Comparison of ENCODE assay signal across 13 cellular contexts in the genomic region with DNA sequence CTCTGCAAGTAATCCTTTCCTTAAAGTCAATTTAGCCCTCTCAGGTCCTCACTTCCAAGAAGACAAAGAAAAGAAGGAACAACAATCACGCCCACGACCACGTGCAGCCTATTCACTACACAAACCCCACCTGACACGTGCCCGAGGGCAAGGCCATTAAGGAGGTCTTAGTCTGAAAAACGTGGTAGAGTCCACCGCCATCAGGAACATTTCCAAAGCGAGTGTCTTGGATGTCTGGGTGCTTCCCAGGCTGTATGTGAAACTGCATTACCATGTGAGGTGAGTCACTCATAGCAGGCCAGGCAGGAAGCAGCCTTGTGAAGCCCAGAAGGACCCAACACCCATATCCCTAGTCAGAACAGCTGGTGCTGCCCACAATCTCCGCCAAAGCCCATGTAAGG. TPM values are rescaled to one million over a fixed set of nuclear protein-coding genes. Genes with fewer than 3 reads are reported as not detected.
DNase-seq lines count a peak whose midpoint lies in the region; ATAC-seq, FAIRE-seq and TF ChIP-seq lines count a peak whose summit lies in the region.
"Had no signal": no experiment of that assay in that cellular context is flagged by ENCODE, and none has a peak within 500 bp of the region (broad histone marks: within the 10 kb centered on the region; RNA-seq: fewer than 3 reads in every experiment).

No MANE protein-coding gene starts in this region.

- H3K79me2 ChIP-seq in ACC112 (ENCODE audit: control insufficient read depth, insufficient read depth, low read length, unreplicated experiment) (no peaks in the 10 kb centered on the region), keratinocyte (ENCODE audit: control insufficient read depth, insufficient read depth, low read length) (no peaks in the 10 kb centered on the region)

- no peak overlapping the region for H2AFZ ChIP-seq in ACC112 (ENCODE audit: low read length, unreplicated experiment)
- H2AFZ ChIP-seq in keratinocyte (ENCODE audit: control insufficient read depth, low read length): no peak overlapping the region

- H4K20me1 ChIP-seq in keratinocyte (ENCODE audit: control insufficient read depth, extremely low read depth, insufficient read depth, low read length): no peaks in the 10 kb centered on the region

- no peaks in the 10 kb centered on the region for H3K9me1 ChIP-seq in keratinocyte (ENCODE audit: control insufficient read depth, extremely low read depth, insufficient read depth, low read length)

- H3K9me3 ChIP-seq in adipocyte (ENCODE audit: control insufficient read depth, low read length) (no peaks in the 10 kb centered on the region), keratinocyte (ENCODE audit: control insufficient read depth, low read depth, low read length) (no peaks in the 10 kb centered on the region)
- H3K9me3 ChIP-seq: tibial artery had no signal

- H3K4me2 ChIP-seq in keratinocyte (ENCODE audit: control insufficient read depth, extremely low read depth, insufficient read depth, low read depth, low read length): no peak overlapping the region

- H3K36me3 ChIP-seq in ACC112 (ENCODE audit: insufficient read depth, low read length) (no peaks in the 10 kb centered on the region), adipocyte (ENCODE audit: control insufficient read depth, insufficient read depth, low read length, severe bottlenecking) (no peaks in the 10 kb centered on the region), keratinocyte (ENCODE audit: control insufficient read depth in 2 of 2, extremely low read depth in 1 of 2, insufficient read depth in 2 of 2, low read length in 2 of 2) (no peaks in the 10 kb centered on the region)
- H3K36me3 ChIP-seq: tibial artery had no signal

- DNase-seq in H54 (ENCODE audit: insufficient read length, low spot score): peak; percentile 92
- DNase-seq in adipocyte (ENCODE audit: low read depth): peak; percentile 57
- peak; percentile 13 for DNase-seq in keratinocyte (ENCODE audit: low read depth, low spot score)
- no peak for DNase-seq in NCI-H774 (lab: John Stamatoyannopoulos, UW)
- no peak for DNase-seq in occipital lobe (lab: John Stamatoyannopoulos, UW)
- DNase-seq: NCI-H2081 treated with DMSO at 0.1 percent for 48 hours, tibial artery had no signal

- H3K4me1 ChIP-seq in ACC112 (ENCODE audit: control insufficient read depth, insufficient read depth, low read length, unreplicated experiment) (peaks cover 28% of the 10 kb centered on the region), adipocyte (ENCODE audit: control insufficient read depth, insufficient read depth, low read length) (peaks cover 28% of the 10 kb centered on the region), keratinocyte (ENCODE audit: control insufficient read depth, extremely low read depth, insufficient read depth, low read length) (peaks cover 17% of the 10 kb centered on the region)
- H3K4me1 ChIP-seq: tibial artery had no signal

- peaks cover 3% of the 10 kb centered on the region; the same call in 1 of the 2 replicates for H3K27me3 ChIP-seq in ACC112 (ENCODE audit: insufficient read depth, low read length)
- peaks cover 32% of the 10 kb centered on the region for H3K27me3 ChIP-seq in adipocyte (replicated peaks; ENCODE audit: control insufficient read depth, insufficient read depth, low read length)
- peaks cover 10% of the 10 kb centered on the region for H3K27me3 ChIP-seq in keratinocyte (ENCODE audit: control insufficient read depth, extremely low read depth, insufficient read depth, low read length)

- no peak overlapping the region for H3K27ac Mint-ChIP-seq in stimulated activated memory B cell treated with anti-CD40 and anti-IgM and Interleukin-4, amounts not matched to agents 10 μg/mL and 1 μg/mL and 100 μg/mL, for 72 hours

- FAIRE-seq in H54 (lab: Jason Lieb, UNC) (peak; percentile 80), keratinocyte (lab: Jason Lieb, UNC) (peak; percentile 86)
- FAIRE-seq: islet of Langerhans had no signal

- no peaks in the 10 kb centered on the region for H3K9me3 Mint-ChIP-seq in stimulated activated memory B cell treated with anti-CD40 and anti-IgM and Interleukin-4, amounts not matched to agents 10 μg/mL and 1 μg/mL and 100 μg/mL, for 72 hours
- H3K9me3 Mint-ChIP-seq: brain had no signal

- peaks cover 52% of the 10 kb centered on the region for H3K27me3 Mint-ChIP-seq in stimulated activated memory B cell treated with anti-CD40 and anti-IgM and Interleukin-4, amounts not matched to agents 10 μg/mL and 1 μg/mL and 100 μg/mL, for 72 hours

- TF ChIP-seq POLR2A in H54 (IDR thresholded peaks at IDR 0.05; ENCODE audit: low read depth, low read length): no peak

- no peak overlapping the region for H3K9ac ChIP-seq in adipocyte (ENCODE audit: low read length)
- H3K9ac ChIP-seq in keratinocyte (ENCODE audit: control insufficient read depth, extremely low read depth, insufficient read depth, low read length): no peak overlapping the region

- H3K4me3 ChIP-seq in ACC112 (ENCODE audit: low read depth, low read length) (no peak overlapping the region), adipocyte (ENCODE audit: low read length) (no peak overlapping the region), keratinocyte (ENCODE audit: control insufficient read depth in 2 of 3, extremely low read depth in 1 of 3, insufficient read depth in 2 of 3, low read depth in 1 of 3, low read length in 3 of 3) (no peak overlapping the region)
- H3K4me3 ChIP-seq: skin epidermis, tibial artery had no signal

- H3K27ac ChIP-seq in ACC112 (ENCODE audit: low read depth, low read length) (peak overlapping the region; percentile 40), keratinocyte (ENCODE audit: control insufficient read depth, insufficient read depth, low read length) (no peak overlapping the region)
- H3K27ac ChIP-seq: tibial artery had no signal

- no peak for ATAC-seq in GM19324 (IDR thresholded peaks at IDR 0.05; ENCODE audit: low FRiP score, unreplicated experiment)
- no peak for ATAC-seq in stimulated activated memory B cell treated with anti-CD40 and anti-IgM and Interleukin-4, amounts not matched to agents 10 μg/mL and 1 μg/mL and 100 μg/mL, for 72 hours

- dilution Hi-C loops in keratinocyte (cut with MboI; ENCODE audit: extremely low pct_ligation_motif_present, low sequenced_read_pairs): no loop called here

- H3K4me1 Mint-ChIP-seq in stimulated activated memory B cell treated with anti-CD40 and anti-IgM and Interleukin-4, amounts not matched to agents 10 μg/mL and 1 μg/mL and 100 μg/mL, for 72 hours: peaks cover under 1% of the 10 kb centered on the region

- TF ChIP-seq CTCF in keratinocyte (optimal IDR thresholded peaks at IDR 0.05 in 1 of 3, IDR thresholded peaks at IDR 0.05 in 1 of 3, conservative IDR thresholded peaks at IDR 0.05 in 1 of 3; ENCODE audit: extremely low read depth in 1 of 3, insufficient read depth in 2 of 3, low read length in 3 of 3): no peak

- no peak overlapping the region for H3K4me3 Mint-ChIP-seq in stimulated activated memory B cell treated with anti-CD40 and anti-IgM and Interleukin-4, amounts not matched to agents 10 μg/mL and 1 μg/mL and 100 μg/mL, for 72 hours
- H3K4me3 Mint-ChIP-seq: brain had no signal

- H3K36me3 Mint-ChIP-seq in stimulated activated memory B cell treated with anti-CD40 and anti-IgM and Interleukin-4, amounts not matched to agents 10 μg/mL and 1 μg/mL and 100 μg/mL, for 72 hours: no peaks in the 10 kb centered on the region
- H3K36me3 Mint-ChIP-seq: brain had no signal

RNA-seq across cellular contexts. Expression of a gene that starts 3.2 kb away (rescaled TPM):
- polyA plus RNA-seq in keratinocyte: 0.09 to 0.22 TPM (median 0.12 TPM) in 3 replicates
- 4.6 TPM for polyA plus RNA-seq in keratinocyte (2011; ENCODE audit: low read depth)
- polyA plus RNA-seq in keratinocyte (2011; cell fraction: cytosol; rRNA removed): 0.07 and 0.12 TPM in 2 replicates
- 1.0 TPM in 2 replicates for polyA plus RNA-seq in keratinocyte (2011; cell fraction: nucleus; rRNA removed)
- polyA plus RNA-seq in keratinocyte (2012; ENCODE audit: low replicate concordance): 0.10 and 4.8 TPM in 2 replicates
- 0.20 to 0.29 TPM in 2 of 3 replicates, not detected in the other for polyA minus RNA-seq in keratinocyte
- polyA minus RNA-seq in keratinocyte (2011; cell fraction: cytosol; rRNA and poly(A)+ RNA removed): not detected
- 0.63 TPM in 1 of 2 replicates, not detected in the other for polyA minus RNA-seq in keratinocyte (2011; cell fraction: nucleus; rRNA and poly(A)+ RNA removed)
- total RNA-seq in occipital lobe: not detected

RNA-seq across cellular contexts. Expression of a gene that starts 11.5 kb away (rescaled TPM):
- polyA plus RNA-seq in keratinocyte: 0.49 to 1.7 TPM (median 0.96 TPM) in 3 replicates
- polyA plus RNA-seq in keratinocyte (2011; ENCODE audit: low read depth): 39.4 TPM
- polyA plus RNA-seq in keratinocyte (2011; cell fraction: cytosol; rRNA removed): 0.87 and 0.90 TPM in 2 replicates
- 1.4 and 2.9 TPM in 2 replicates for polyA plus RNA-seq in keratinocyte (2011; cell fraction: nucleus; rRNA removed)
- 0.80 and 78.3 TPM in 2 replicates for polyA plus RNA-seq in keratinocyte (2012; ENCODE audit: low replicate concordance)
- 0.66 to 4.6 TPM (median 0.77 TPM) in 3 replicates for polyA minus RNA-seq in keratinocyte
- not detected for polyA minus RNA-seq in keratinocyte (2011; cell fraction: cytosol; rRNA and poly(A)+ RNA removed)
- polyA minus RNA-seq in keratinocyte (2011; cell fraction: nucleus; rRNA and poly(A)+ RNA removed): 1.5 and 3.5 TPM in 2 replicates
- 1.9 TPM for total RNA-seq in occipital lobe

RNA-seq across cellular contexts. Expression of a gene that starts 23.4 kb away (rescaled TPM):
- 1.9 to 3.4 TPM (median 2.0 TPM) in 3 replicates for polyA plus RNA-seq in keratinocyte
- 4.7 TPM for polyA plus RNA-seq in keratinocyte (2011; ENCODE audit: low read depth)
- polyA plus RNA-seq in keratinocyte (2011; cell fraction: cytosol; rRNA removed): 1.9 and 2.8 TPM in 2 replicates
- polyA plus RNA-seq in keratinocyte (2011; cell fraction: nucleus; rRNA removed): 3.7 and 6.5 TPM in 2 replicates
- polyA plus RNA-seq in keratinocyte (2012; ENCODE audit: low replicate concordance): 1.6 and 2.6 TPM in 2 replicates
- polyA minus RNA-seq in keratinocyte: 0.43 to 3.5 TPM (median 3.0 TPM) in 3 replicates
- 0.77 TPM for polyA minus RNA-seq in keratinocyte (2011; cell fraction: cytosol; rRNA and poly(A)+ RNA removed)
- 3.3 and 4.4 TPM in 2 replicates for polyA minus RNA-seq in keratinocyte (2011; cell fraction: nucleus; rRNA and poly(A)+ RNA removed)
- 0.94 TPM for total RNA-seq in occipital lobe

RNA-seq across cellular contexts. Expression of a gene that starts 41.4 kb away (rescaled TPM):
- polyA plus RNA-seq in keratinocyte: 0.05 to 0.36 TPM (median 0.29 TPM) in 3 replicates
- polyA plus RNA-seq in keratinocyte (2011; ENCODE audit: low read depth): 0.45 TPM
- 0.04 and 0.06 TPM in 2 replicates for polyA plus RNA-seq in keratinocyte (2011; cell fraction: cytosol; rRNA removed)
- 0.04 TPM in 1 of 2 replicates, not detected in the other for polyA plus RNA-seq in keratinocyte (2011; cell fraction: nucleus; rRNA removed)
- polyA plus RNA-seq in keratinocyte (2012; ENCODE audit: low replicate concordance): 0.07 and 0.25 TPM in 2 replicates
- polyA minus RNA-seq in keratinocyte: not detected in 3 replicates
- polyA minus RNA-seq in keratinocyte (2011; cell fraction: cytosol; rRNA and poly(A)+ RNA removed): not detected
- not detected in 2 replicates for polyA minus RNA-seq in keratinocyte (2011; cell fraction: nucleus; rRNA and poly(A)+ RNA removed)
- not detected for total RNA-seq in occipital lobe

Comparison
In these comparisons a context has a peak if more than half of its experiments do, and no peak if none do; other contexts are left out.
1. DNase-seq: peak in H54 (single experiment), adipocyte (single experiment) and keratinocyte (single experiment); none in NCI-H774 (single experiment) and occipital lobe (single experiment).